Comparison of ENCODE assay signal across 8 cellular contexts in the genomic region with DNA sequence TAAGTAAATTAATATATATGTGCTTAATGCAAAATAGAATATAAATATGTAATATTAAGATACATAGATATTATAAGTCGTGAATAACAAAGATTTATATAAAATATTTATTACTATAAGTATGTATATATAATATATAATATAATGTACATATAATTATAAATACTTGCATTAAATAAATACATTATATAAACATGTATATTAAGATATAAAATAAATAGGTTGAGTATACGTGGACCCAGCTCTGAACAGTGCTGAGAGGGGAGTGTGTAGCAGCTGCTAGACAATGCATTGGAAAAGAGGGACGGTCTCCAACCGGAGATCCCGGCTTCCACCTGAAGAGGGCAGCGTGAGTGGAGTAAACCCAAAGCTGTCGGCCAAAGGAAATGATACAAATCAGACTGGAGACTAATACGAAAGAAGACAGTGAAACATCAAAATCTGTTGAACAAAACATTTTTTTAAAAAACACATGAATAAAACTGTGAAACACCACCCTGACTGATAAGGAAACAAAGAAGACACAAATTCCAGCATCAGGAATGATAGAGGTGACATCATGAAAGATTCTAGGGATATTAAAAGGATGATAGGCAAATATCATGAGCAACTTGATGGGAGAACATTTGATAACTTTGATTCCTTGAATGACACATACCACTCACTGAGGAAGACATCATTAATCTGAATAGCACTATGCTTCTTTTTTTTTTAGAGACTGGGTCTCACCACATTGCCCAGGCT.
DNase-seq lines count a peak whose midpoint lies in the region; ATAC-seq and TF ChIP-seq lines count a peak whose summit lies in the region.

No MANE protein-coding gene starts in this region.

- H3K9ac ChIP-seq in NT2/D1 (ENCODE audit: insufficient read length, low read depth), result no peak overlapping the region

- peak; percentile 56 to 63 for ATAC-seq in naive thymus-derived CD8-positive, alpha-beta T cell
- ATAC-seq in GM18511 (IDR thresholded peaks at IDR 0.05; ENCODE audit: unreplicated experiment), result no peak

- peaks cover 10 to 17% (median 12%) of the 10 kb centered on the region in 3 donors for H3K36me3 Mint-ChIP-seq in naive thymus-derived CD8-positive, alpha-beta T cell

- H3K4me3 ChIP-seq in HL-60 (replicated peaks; ENCODE audit: insufficient read depth, low read length) (no peak overlapping the region), NT2/D1 (ENCODE audit: insufficient read length, low read depth) (no peak overlapping the region), epithelial cell of proximal tubule (ENCODE audit: low read depth, low read length) (no peak overlapping the region), stomach (no peak overlapping the region)

- TF ChIP-seq POLR2A in stomach (IDR thresholded peaks at IDR 0.05), result no peak

- H3K9me3 ChIP-seq in NT2/D1 (ENCODE audit: insufficient read depth, low read length) (peaks cover 6% of the 10 kb centered on the region; the same call in 1 of the 2 replicates), stomach (no peaks in the 10 kb centered on the region)

- POLR2A ChIA-PET in naive thymus-derived CD8-positive, alpha-beta T cell (lab: Charles Lee), result interaction anchor here (1.0 kb wide), 1 partner anchor 411 kb away, joined by 3 read pairs; no protein-coding TSS in a partner anchor

- H3K27ac ChIP-seq in C4-2B (no peak overlapping the region), HL-60 (replicated peaks) (no peak overlapping the region), stomach (no peak overlapping the region)

- WGBS in stomach, 5 donors, result 13 to 18% (median 16%) methylated on average over 8 of the region's 8 CpGs

- no peaks in the 10 kb centered on the region for H3K27me3 Mint-ChIP-seq in naive thymus-derived CD8-positive, alpha-beta T cell

- intact Hi-C loops in stomach (cut with DNase I; ENCODE audit: low total_unique reads), result loop anchor here (10.0 kb wide), 1 partner anchor 109 kb away; no protein-coding TSS in a partner anchor

- peaks cover 6% of the 10 kb centered on the region for H3K4me1 ChIP-seq in NT2/D1 (ENCODE audit: insufficient read depth, insufficient read length)
- H3K4me1 ChIP-seq in stomach, result peaks cover 0 to 2% (median 0%) of the 10 kb centered on the region in 4 donors

- DNase-seq in HL-60 (ENCODE audit: low read depth in 1 of 2, low spot score in 1 of 2) (peak; percentile 37 to 69), NT2/D1 (ENCODE audit: low read depth, low spot score) (peak; percentile 22), epithelial cell of proximal tubule (ENCODE audit: low read depth) (no peak), stomach (peak; percentile 62)
- DNase-seq in activated CD8-positive, alpha-beta memory T cell treated with anti-CD3 and anti-CD28 coated beads, Interleukin-2, amount 50 U/mL, for 48 hours, result peak; percentile 84
- peak in 7 of 10 donors; percentile 30 to 73 (median 47) for DNase-seq in naive thymus-derived CD8-positive, alpha-beta T cell

- H3K36me3 ChIP-seq in NT2/D1 (ENCODE audit: insufficient read depth, insufficient read length, low read length), result peaks cover 16% of the 10 kb centered on the region
- H3K36me3 ChIP-seq in stomach, result peaks cover 0 to 15% (median 9%) of the 10 kb centered on the region in 4 donors

- TF ChIP-seq CTCF in C4-2B (conservative IDR thresholded peaks at IDR 0.05), result peak; percentile 84
- peak; percentile 57 for TF ChIP-seq CTCF in HL-60 (IDR thresholded peaks at IDR 0.05; ENCODE audit: insufficient read depth, low read length)
- peak; percentile 92 for TF ChIP-seq CTCF in epithelial cell of proximal tubule (conservative IDR thresholded peaks at IDR 0.05; ENCODE audit: low read depth, low read length)
- TF ChIP-seq CTCF in stomach (IDR thresholded peaks at IDR 0.05), result peak in 5 of 7 experiments; percentile 42 to 71 (median 54)

- no peaks in the 10 kb centered on the region for H3K27me3 ChIP-seq in HL-60 (ENCODE audit: insufficient read depth, poor library complexity, severe bottlenecking)
- no peaks in the 10 kb centered on the region for H3K27me3 ChIP-seq in NT2/D1 (ENCODE audit: insufficient read depth, insufficient read length)
- no peaks in the 10 kb centered on the region for H3K27me3 ChIP-seq in stomach

- peaks cover 38 to 54% (median 52%) of the 10 kb centered on the region in 4 donors for H3K4me1 Mint-ChIP-seq in naive thymus-derived CD8-positive, alpha-beta T cell

- H3K27ac Mint-ChIP-seq in naive thymus-derived CD8-positive, alpha-beta T cell, result peak overlapping the region in 4 of 10 donors; percentile 10 to 77 (median 55)

- H3K4me3 Mint-ChIP-seq in naive thymus-derived CD8-positive, alpha-beta T cell, result no peak overlapping the region

- H3K9me3 Mint-ChIP-seq in naive thymus-derived CD8-positive, alpha-beta T cell, result peaks cover 0 to 5% (median 0%) of the 10 kb centered on the region in 9 donors

- no peak for TF ChIP-seq EP300 in stomach (IDR thresholded peaks at IDR 0.05)
